ENCODE assay signal across 19 cellular contexts in genomic region chr17:76570877-76571471, GRCh38. TPM values are rescaled to one million over a fixed set of nuclear protein-coding genes. Genes with fewer than 3 reads are reported as not detected.
DNase-seq lines count a peak whose midpoint lies in the region; ATAC-seq and TF ChIP-seq lines count a peak whose summit lies in the region.
"Had no signal": no experiment of that assay in that cellular context is flagged by ENCODE, and none has a peak within 500 bp of the region (broad histone marks: within the 10 kb centered on the region; RNA-seq: fewer than 3 reads in every experiment).

No MANE protein-coding gene starts in this region.

- no peaks in the 10 kb centered on the region for H3K27me3 ChIP-seq in breast epithelium
- H3K27me3 ChIP-seq in body of pancreas, result no peaks in the 10 kb centered on the region
- H3K27me3 ChIP-seq in thyroid gland, result no peaks in the 10 kb centered on the region
- H3K27me3 ChIP-seq in mesenchymal stem cell (ENCODE audit: control insufficient read depth in 1 of 2, insufficient read depth in 1 of 2, low read length in 2 of 2), result no peaks in the 10 kb centered on the region
- H3K27me3 ChIP-seq: SJCRH30 had no signal

- TF ChIP-seq POLR2A in breast epithelium (IDR thresholded peaks at IDR 0.05), result no peak
- no peak for TF ChIP-seq POLR2A in body of pancreas (IDR thresholded peaks at IDR 0.05)
- no peak for TF ChIP-seq POLR2A in thyroid gland (IDR thresholded peaks at IDR 0.05)

- peaks cover 19% of the 10 kb centered on the region for H3K4me1 Mint-ChIP-seq in MCF 10A (ENCODE audit: insufficient read depth, unreplicated experiment)

- no peak overlapping the region for H2BK12ac ChIP-seq in mesenchymal stem cell (ENCODE audit: low read length in 2 of 2)

- H3K14ac ChIP-seq in mesenchymal stem cell (ENCODE audit: low read length in 2 of 2), result no peak overlapping the region

- no peaks in the 10 kb centered on the region for H3K9me3 Mint-ChIP-seq in MCF 10A (ENCODE audit: unreplicated experiment)
- H3K9me3 Mint-ChIP-seq: CD8-positive, alpha-beta memory T cell had no signal

- intact Hi-C loops in breast epithelium (cut with DNase I; ENCODE audit: low total_unique reads), result no loop called here
- intact Hi-C loops in MCF 10A (cut with micrococcal nuclease), result no loop called here
- intact Hi-C loops in body of pancreas (cut with DNase I), result no loop called here
- intact Hi-C loops in thyroid gland (cut with DNase I), result no loop called here

- no peak overlapping the region for H3K4me3 Mint-ChIP-seq in MCF 10A (ENCODE audit: unreplicated experiment)
- H3K4me3 Mint-ChIP-seq: HFFc6 had no signal

- H3K9ac ChIP-seq in mesenchymal stem cell (ENCODE audit: low read length), result no peak overlapping the region
- H3K9ac ChIP-seq: BLaER1 had no signal

- H3K27ac Mint-ChIP-seq in MCF 10A (ENCODE audit: low read depth, unreplicated experiment), result no peak overlapping the region
- H3K27ac Mint-ChIP-seq: CD8-positive, alpha-beta memory T cell; HFFc6 had no signal

- H3K4ac ChIP-seq in mesenchymal stem cell (ENCODE audit: low read depth in 1 of 2, low read length in 2 of 2), result no peak overlapping the region

- WGBS in body of pancreas, 2 donors, result 92 to 93% methylated on average over 13 of the region's 13 CpGs
- 86 to 91% methylated on average over 12 to 13 of the region's 13 CpGs for WGBS in thyroid gland, 2 donors
- WGBS in mesenchymal stem cell, result 93% methylated on average over 13 of the region's 13 CpGs

- TF ChIP-seq CTCF in breast epithelium (IDR thresholded peaks at IDR 0.05) (no peak), MCF 10A (IDR thresholded peaks at IDR 0.05; ENCODE audit: unreplicated experiment) (no peak), RWPE1 (conservative IDR thresholded peaks at IDR 0.05; ENCODE audit: low read depth) (no peak), body of pancreas (IDR thresholded peaks at IDR 0.05) (no peak), thyroid gland (IDR thresholded peaks at IDR 0.05) (no peak)

- H3K4me3 ChIP-seq in breast epithelium (no peak overlapping the region), body of pancreas (no peak overlapping the region), thyroid gland (replicated peaks in 1 of 3) (no peak overlapping the region), mesenchymal stem cell (ENCODE audit: insufficient read depth in 1 of 2, low read depth in 1 of 2, low read length in 2 of 2) (no peak overlapping the region)
- H3K4me3 ChIP-seq: BLaER1, SJCRH30 had no signal

- no peak overlapping the region for H2BK120ac ChIP-seq in mesenchymal stem cell (ENCODE audit: low read depth, low read length)

- H3K18ac ChIP-seq in mesenchymal stem cell (ENCODE audit: low read depth in 1 of 2, low read length in 2 of 2), result no peak overlapping the region

- no peak overlapping the region for H2BK15ac ChIP-seq in mesenchymal stem cell (ENCODE audit: low read depth, poor library complexity, severe bottlenecking)

- no peak overlapping the region for H3K23ac ChIP-seq in mesenchymal stem cell (ENCODE audit: low read length in 2 of 2)

- peaks cover 23% of the 10 kb centered on the region for H3K36me3 Mint-ChIP-seq in MCF 10A (ENCODE audit: insufficient read depth, unreplicated experiment)

- DNase-seq in breast epithelium (ENCODE audit: low spot score in 2 of 2) (no peak), MCF 10A (ENCODE audit: unreplicated experiment) (no peak), RWPE1 (ENCODE audit: low spot score) (no peak), body of pancreas (no peak), thyroid gland (no peak), NCI-H526 (lab: John Stamatoyannopoulos, UW) (no peak), NCI-H1092 (lab: John Stamatoyannopoulos, UW) (no peak), mesenchymal stem cell (no peak)
- DNase-seq: CD8-positive, alpha-beta memory T cell; DMS79; HFFc6; NCI-H1105 treated with DMSO at 0.1 percent for 48 hours; NCI-H1694; NCI-H510A; NCI-H82; SJCRH30 had no signal

- no peak for ATAC-seq in body of pancreas

- H3K27ac ChIP-seq in breast epithelium (peak overlapping the region; percentile 72 to 77), RWPE1 (peak overlapping the region; percentile 60), body of pancreas (peak overlapping the region in 3 of 4 donors; percentile 74 to 88 (median 84)), thyroid gland (peak overlapping the region; percentile 83 to 93 (median 92)), mesenchymal stem cell (ENCODE audit: low read length, poor library complexity, severe bottlenecking) (no peak overlapping the region)
- H3K27ac ChIP-seq: BLaER1, SJCRH30 had no signal

- H3K36me3 ChIP-seq in breast epithelium, result no peaks in the 10 kb centered on the region
- no peaks in the 10 kb centered on the region for H3K36me3 ChIP-seq in body of pancreas (replicated peaks in 1 of 2; ENCODE audit: insufficient read depth in 1 of 2, low read depth in 2 of 2)
- no peaks in the 10 kb centered on the region for H3K36me3 ChIP-seq in thyroid gland
- H3K36me3 ChIP-seq in mesenchymal stem cell (ENCODE audit: control insufficient read depth in 1 of 2, insufficient read depth in 2 of 2, low read depth in 1 of 2, low read length in 2 of 2), result peaks cover 15% of the 10 kb centered on the region in 2 experiments

- peaks cover 4% of the 10 kb centered on the region for H3K79me1 ChIP-seq in mesenchymal stem cell (replicated peaks; ENCODE audit: low read length, poor library complexity, severe bottlenecking)

- POLR2A ChIA-PET in MCF 10A (lab: Yijun Ruan, JAX), result interaction anchor here (0.7 to 1.9 kb wide), 5 partner anchors 8 to 53 kb away, joined by 3 to 7 read pairs (median 3); no protein-coding TSS in a partner anchor
- POLR2A ChIA-PET in RWPE1 (lab: Yijun Ruan, JAX; ENCODE audit: low non-redundant PET), result interaction anchor here (1.1 kb wide), 1 partner anchor 14 kb away, joined by 3 read pairs; no protein-coding TSS in a partner anchor

- H4K91ac ChIP-seq in mesenchymal stem cell (ENCODE audit: low read length), result no peak overlapping the region

- no peaks in the 10 kb centered on the region for H3K27me3 Mint-ChIP-seq in MCF 10A (ENCODE audit: insufficient read depth, unreplicated experiment)
- H3K27me3 Mint-ChIP-seq: CD8-positive, alpha-beta memory T cell had no signal

- H2BK5ac ChIP-seq in mesenchymal stem cell (ENCODE audit: low read depth, low read length, poor library complexity, severe bottlenecking), result no peak overlapping the region

- CTCF ChIA-PET in MCF 10A (lab: Yijun Ruan, JAX), result interaction anchor here (0.7 to 1.6 kb wide), 4 partner anchors 12 to 55 kb away, joined by 3 to 4 read pairs (median 3); no protein-coding TSS in a partner anchor
- CTCF ChIA-PET in RWPE1 (lab: Yijun Ruan, JAX), result interaction anchor here (0.6 to 1.2 kb wide), 2 partner anchors 48 to 104 kb away, joined by 3 read pairs; no protein-coding TSS in a partner anchor

- H2AFZ ChIP-seq in mesenchymal stem cell (ENCODE audit: low read depth, low read length), result no peak overlapping the region

- BruUV-seq in MCF 10A (replicated peaks; lab: Mats Ljungman, UMichigan), result no TSS peak

- H4K8ac ChIP-seq in mesenchymal stem cell (ENCODE audit: low read length), result no peak overlapping the region

- no peak overlapping the region for H3K4me2 ChIP-seq in mesenchymal stem cell (ENCODE audit: low read length, poor library complexity, severe bottlenecking)

- H3K4me1 ChIP-seq in breast epithelium, result peaks cover 0 to 6% of the 10 kb centered on the region in 2 donors
- peaks cover 37% of the 10 kb centered on the region for H3K4me1 ChIP-seq in body of pancreas
- peaks cover 53 to 60% of the 10 kb centered on the region in 2 donors for H3K4me1 ChIP-seq in thyroid gland
- H3K4me1 ChIP-seq in mesenchymal stem cell (ENCODE audit: control insufficient read depth, insufficient read depth, low read depth, low read length), result peaks cover 8% of the 10 kb centered on the region

- H2AK5ac ChIP-seq in mesenchymal stem cell (ENCODE audit: low read length, severe bottlenecking), result no peak overlapping the region

- H3K9me3 ChIP-seq in breast epithelium (no peaks in the 10 kb centered on the region), body of pancreas (no peaks in the 10 kb centered on the region), thyroid gland (no peaks in the 10 kb centered on the region), mesenchymal stem cell (ENCODE audit: control insufficient read depth, low read length) (no peaks in the 10 kb centered on the region)
- H3K9me3 ChIP-seq: SJCRH30 had no signal

RNA-seq across cellular contexts. Expression of gene ST6GALNAC2, which starts 14.7 kb away (rescaled TPM):
- total RNA-seq in breast epithelium, result 10 to 100 TPM; 10.5 to 39.8 (median 12.0) TPM
- total RNA-seq in MCF 10A (2022), result 5.0 and 7.7 TPM in 2 replicates
- total RNA-seq in body of pancreas, result 10 to 100 TPM in 1 of 2 donors, 1 to 10 TPM in 1; 6.9 to 10.1 TPM
- 10 to 100 TPM; 32.7 to 65.4 (median 42.6) TPM for total RNA-seq in thyroid gland
- polyA plus RNA-seq in mesenchymal stem cell (2013, experiment 1 of 2), result 0.72 TPM
- polyA plus RNA-seq in mesenchymal stem cell (2013, experiment 2 of 2), result 0.78 TPM
- total RNA-seq: SJCRH30 had no signal

RNA-seq across cellular contexts. Expression of gene PRCD, which starts 31.1 kb away (rescaled TPM):
- 1 to 10 TPM; 1.5 to 7.2 (median 4.9) TPM for total RNA-seq in breast epithelium
- total RNA-seq in MCF 10A (2022), result not detected in 2 replicates
- 1 to 10 TPM in 1 of 2 donors, under 1 TPM in 1; 0.52 to 4.6 TPM for total RNA-seq in body of pancreas
- 1 to 10 TPM; 1.5 to 8.3 (median 4.2) TPM for total RNA-seq in thyroid gland
- polyA plus RNA-seq in mesenchymal stem cell (2013, experiment 1 of 2), result 13.5 TPM
- 14.0 TPM for polyA plus RNA-seq in mesenchymal stem cell (2013, experiment 2 of 2)
- total RNA-seq: H4, HFFc6, HT-29 had no signal

RNA-seq across cellular contexts. Expression of gene CYGB, which starts 33.5 kb away (rescaled TPM):
- 10 to 100 TPM in 2 of 3 donors, 1 to 10 TPM in 1; 5.9 to 37.4 (median 27.2) TPM for total RNA-seq in breast epithelium
- total RNA-seq in MCF 10A (2022), result not detected in 2 replicates
- total RNA-seq in body of pancreas, result 10 to 100 TPM in 1 of 2 donors, 1 to 10 TPM in 1; 9.6 to 21.1 TPM
- total RNA-seq in thyroid gland, result 10 to 100 TPM; 14.7 to 32.3 (median 25.6) TPM
- 313 TPM for polyA plus RNA-seq in mesenchymal stem cell (2013, experiment 1 of 2)
- polyA plus RNA-seq in mesenchymal stem cell (2013, experiment 2 of 2), result 315 TPM
- total RNA-seq: CD8-positive, alpha-beta memory T cell; HT-29; SJCRH30 had no signal
